ENCODE assay signal across 23 cellular contexts in genomic region chr9:36174731-36175130, GRCh38. TPM values are rescaled to one million over a fixed set of nuclear protein-coding genes. Genes with fewer than 3 reads are reported as not detected.
A peak's percentile ranks its signal among the peaks of the same experiment; 100 is the strongest.
DNase-seq lines count a peak whose midpoint lies in the region; ATAC-seq, FAIRE-seq and TF ChIP-seq lines count a peak whose summit lies in the region.
"Had no signal": no experiment of that assay in that cellular context is flagged by ENCODE, and none has a peak within 500 bp of the region (broad histone marks: within the 10 kb centered on the region; RNA-seq: fewer than 3 reads in every experiment).

No MANE protein-coding gene starts in this region.

- no TSS peak for BruUV-seq in mammary epithelial cell (replicated peaks; lab: Mats Ljungman, UMichigan)

- TF ChIP-seq CTCF in GM23338 (conservative IDR thresholded peaks at IDR 0.05; ENCODE audit: low read depth in 2 of 2) (no peak), astrocyte (IDR thresholded peaks at IDR 0.05; ENCODE audit: insufficient read depth, low read depth, low read length) (no peak), mammary epithelial cell (conservative IDR thresholded peaks at IDR 0.05 in 1 of 2, IDR thresholded peaks at IDR 0.05 in 1 of 2; ENCODE audit: extremely low read depth in 1 of 2, insufficient read depth in 1 of 2, low read depth in 1 of 2, low read length in 2 of 2) (no peak)

- H4K8ac ChIP-seq in mesendoderm (ENCODE audit: low read depth, low read length) (no peak overlapping the region), neuronal stem cell (ENCODE audit: low read depth, low read length) (peak overlapping the region; percentile 43)

- H3K79me2 ChIP-seq in GM23338 (replicated peaks; ENCODE audit: insufficient read depth), result no peaks in the 10 kb centered on the region
- H3K79me2 ChIP-seq in astrocyte (ENCODE audit: insufficient read depth, low read length), result no peaks in the 10 kb centered on the region
- no peaks in the 10 kb centered on the region for H3K79me2 ChIP-seq in mesendoderm (ENCODE audit: control insufficient read depth, insufficient read depth, low read length)
- H3K79me2 ChIP-seq in mammary epithelial cell (ENCODE audit: insufficient read depth, low read length), result no peaks in the 10 kb centered on the region

- 0 out of 2 replicates have a peak, but pooled peaks cover 2% of the 10 kb centered on the region for H3K9me2 ChIP-seq in GM23338 (ENCODE audit: insufficient read depth)

- H4K20me1 ChIP-seq in GM23338 (replicated peaks; ENCODE audit: insufficient read depth), result no peaks in the 10 kb centered on the region
- H4K20me1 ChIP-seq in astrocyte (ENCODE audit: insufficient read depth, low read length), result no peaks in the 10 kb centered on the region
- H4K20me1 ChIP-seq in mammary epithelial cell (ENCODE audit: insufficient read depth, low read length), result no peaks in the 10 kb centered on the region

- H3K4me1 ChIP-seq in GM23338 (ENCODE audit: insufficient read depth), result no peaks in the 10 kb centered on the region
- H3K4me1 ChIP-seq in astrocyte (ENCODE audit: insufficient read depth, low read length), result no peaks in the 10 kb centered on the region
- no peaks in the 10 kb centered on the region for H3K4me1 ChIP-seq in mesendoderm (ENCODE audit: control insufficient read depth, low read depth, low read length)
- H3K4me1 ChIP-seq in neuronal stem cell (ENCODE audit: control insufficient read depth in 2 of 2, insufficient read depth in 1 of 2, low read depth in 1 of 2, low read length in 2 of 2), result peaks cover 0 to 1% of the 10 kb centered on the region in 2 donors
- H3K4me1 ChIP-seq in mammary epithelial cell (ENCODE audit: insufficient read depth, low read length), result no peaks in the 10 kb centered on the region

- H3K14ac ChIP-seq in neuronal stem cell (ENCODE audit: low read length), result no peak overlapping the region

- FAIRE-seq in astrocyte (lab: Jason Lieb, UNC), result no peak
- FAIRE-seq: A204.1, D721Med, GM12892, HTR-8/SVneo had no signal

- H3K79me1 ChIP-seq in mesendoderm (ENCODE audit: low read length) (no peaks in the 10 kb centered on the region), neuronal stem cell (ENCODE audit: low read depth, low read length) (no peaks in the 10 kb centered on the region)

- H3K9me3 ChIP-seq in astrocyte (ENCODE audit: insufficient read depth, low read depth, low read length), result no peaks in the 10 kb centered on the region
- no peaks in the 10 kb centered on the region for H3K9me3 ChIP-seq in neuronal stem cell (replicated peaks in 1 of 2; ENCODE audit: control insufficient read depth in 2 of 2, insufficient read depth in 1 of 2, low read depth in 1 of 2, low read length in 2 of 2)
- H3K9me3 ChIP-seq in mammary epithelial cell (replicated peaks; ENCODE audit: insufficient read depth, low read length), result no peaks in the 10 kb centered on the region

- H3K9me3 Mint-ChIP-seq in GM23338, result peaks cover 11% of the 10 kb centered on the region
- H3K9me3 Mint-ChIP-seq in astrocyte (ENCODE audit: unreplicated experiment), result peaks cover 2% of the 10 kb centered on the region
- H3K9me3 Mint-ChIP-seq: CD4-positive, alpha-beta T cell; HFFc6 had no signal

- H3K4me1 Mint-ChIP-seq in GM23338 (peaks cover 4% of the 10 kb centered on the region; the same call in 2 of the 3 replicates), astrocyte (ENCODE audit: low read depth, unreplicated experiment) (peaks cover 4% of the 10 kb centered on the region)
- H3K4me1 Mint-ChIP-seq: B cell had no signal

- H3K9ac ChIP-seq in astrocyte (ENCODE audit: low read length) (no peak overlapping the region), mesendoderm (ENCODE audit: low read length) (no peak overlapping the region), neuronal stem cell (ENCODE audit: low read depth, low read length, poor library complexity) (no peak overlapping the region), mammary epithelial cell (ENCODE audit: insufficient read depth, low read length) (no peak overlapping the region)

- H3K4me2 ChIP-seq in GM23338 (no peak overlapping the region), astrocyte (ENCODE audit: low read length) (no peak overlapping the region), mesendoderm (ENCODE audit: low read length) (no peak overlapping the region), neuronal stem cell (ENCODE audit: insufficient read depth, low read length, poor library complexity, severe bottlenecking) (no peak overlapping the region), mammary epithelial cell (ENCODE audit: insufficient read depth, low read depth, low read length) (no peak overlapping the region)

- H3K36me3 Mint-ChIP-seq in GM23338 (ENCODE audit: low read depth) (no peaks in the 10 kb centered on the region), astrocyte (ENCODE audit: low read depth, unreplicated experiment) (peaks cover 13% of the 10 kb centered on the region)

- no peak overlapping the region for H3K56ac ChIP-seq in mesendoderm (ENCODE audit: low read length)

- dilution Hi-C loops in mammary epithelial cell (cut with HindIII; ENCODE audit: low sequenced_read_pairs), result no loop called here

- H2BK15ac ChIP-seq in mesendoderm (replicated peaks; ENCODE audit: low read depth), result no peak overlapping the region
- H2BK15ac ChIP-seq in neuronal stem cell (ENCODE audit: low read length), result no peak overlapping the region

- H3K23ac ChIP-seq in mesendoderm (ENCODE audit: low read length), result no peak overlapping the region
- no peak overlapping the region for H3K23ac ChIP-seq in neuronal stem cell (ENCODE audit: low read depth, low read length, poor library complexity)

- H2BK5ac ChIP-seq in mesendoderm (ENCODE audit: low read length), result no peak overlapping the region
- H2BK5ac ChIP-seq in neuronal stem cell (ENCODE audit: low read length), result no peak overlapping the region

- H3K27ac ChIP-seq in GM23338 (ENCODE audit: low read depth) (no peak overlapping the region), astrocyte (ENCODE audit: low read depth, low read length) (no peak overlapping the region), mesendoderm (ENCODE audit: low read depth, low read length) (no peak overlapping the region), neuronal stem cell (replicated peaks; ENCODE audit: low read length) (no peak overlapping the region), mammary epithelial cell (ENCODE audit: insufficient read depth, low read depth, low read length) (no peak overlapping the region)

- H4K5ac ChIP-seq in mesendoderm (ENCODE audit: low read length), result no peak overlapping the region

- H3K36me3 ChIP-seq in GM23338 (ENCODE audit: insufficient read depth), result no peaks in the 10 kb centered on the region
- H3K36me3 ChIP-seq in astrocyte (ENCODE audit: insufficient read depth, low read length), result no peaks in the 10 kb centered on the region
- no peaks in the 10 kb centered on the region for H3K36me3 ChIP-seq in mesendoderm (ENCODE audit: control insufficient read depth, insufficient read depth, low read length)
- H3K36me3 ChIP-seq in neuronal stem cell (replicated peaks in 1 of 2; ENCODE audit: control insufficient read depth in 2 of 2, insufficient read depth in 2 of 2, low read length in 2 of 2), result no peaks in the 10 kb centered on the region
- H3K36me3 ChIP-seq in mammary epithelial cell (ENCODE audit: insufficient read depth, low read length), result no peaks in the 10 kb centered on the region

- H4K91ac ChIP-seq in neuronal stem cell (ENCODE audit: low read depth, low read length, poor library complexity), result no peak overlapping the region

- ATAC-seq in GM23338 (peak; percentile 89), HG02852 (IDR thresholded peaks at IDR 0.05; ENCODE audit: unreplicated experiment) (no peak), HG02981 (IDR thresholded peaks at IDR 0.05; ENCODE audit: unreplicated experiment) (no peak)

- CTCF ChIA-PET in mammary epithelial cell (lab: Charles Lee; ENCODE audit: low non-redundant PET), result no interaction called here

- H3K4me3 ChIP-seq in GM23338 (no peak overlapping the region), astrocyte (ENCODE audit: insufficient read depth, low read depth, low read length) (no peak overlapping the region), mesendoderm (ENCODE audit: low read length) (no peak overlapping the region), neuronal stem cell (ENCODE audit: low read length in 2 of 2) (no peak overlapping the region), mammary epithelial cell (replicated peaks in 1 of 3; ENCODE audit: insufficient read depth in 1 of 3, low read depth in 2 of 3, low read length in 3 of 3) (no peak overlapping the region)

- in situ Hi-C loops in mammary epithelial cell (cut with MboI; ENCODE audit: low sequenced_read_pairs in 2 of 2), result no loop called here

- WGBS in mesendoderm (ENCODE audit: extremely low coverage, insufficient coverage, low lambda C conversion rate), result no CpG with 5 or more reads among the region's 3 CpGs
- no CpG with 5 or more reads among the region's 3 CpGs for WGBS in neuronal stem cell (ENCODE audit: extremely low coverage in 2 of 2, insufficient read length in 2 of 2, insufficient replicate concordance in 1 of 2), 2 donors
- 92% methylated on average over 3 of the region's 3 CpGs for WGBS in mammary epithelial cell (ENCODE audit: low coverage, missing lambda C conversion rate)

- H3K27me3 Mint-ChIP-seq in GM23338 (ENCODE audit: insufficient read depth, low read depth, poor library complexity), result peaks cover 4% of the 10 kb centered on the region
- H3K27me3 Mint-ChIP-seq in astrocyte (ENCODE audit: low read depth, unreplicated experiment), result peaks cover 22% of the 10 kb centered on the region
- H3K27me3 Mint-ChIP-seq: CD4-positive, alpha-beta T cell had no signal

- H3K27me3 ChIP-seq in GM23338 (ENCODE audit: insufficient read depth) (no peaks in the 10 kb centered on the region), astrocyte (ENCODE audit: insufficient read depth, low read length) (no peaks in the 10 kb centered on the region), mesendoderm (ENCODE audit: insufficient read depth, low read length, poor library complexity) (no peaks in the 10 kb centered on the region), neuronal stem cell (ENCODE audit: control insufficient read depth in 3 of 3, insufficient read depth in 3 of 3, low read depth in 1 of 3, low read length in 3 of 3) (peaks cover 0 to 19% (median 0%) of the 10 kb centered on the region in 3 experiments), mammary epithelial cell (ENCODE audit: insufficient read depth, low read length) (no peaks in the 10 kb centered on the region)

- H2AFZ ChIP-seq in GM23338 (no peak overlapping the region), astrocyte (ENCODE audit: low read depth, low read length) (no peak overlapping the region), neuronal stem cell (ENCODE audit: low read length) (peak overlapping the region; percentile 45), mammary epithelial cell (ENCODE audit: low read depth, low read length) (no peak overlapping the region)

- H2BK120ac ChIP-seq in mesendoderm (ENCODE audit: low read depth, low read length) (no peak overlapping the region), neuronal stem cell (ENCODE audit: low read depth, low read length) (no peak overlapping the region)

- no peak overlapping the region for H2BK12ac ChIP-seq in neuronal stem cell (ENCODE audit: low read length)

- H3F3A ChIP-seq in GM23338 (replicated peaks; ENCODE audit: low read depth), result no peaks in the 10 kb centered on the region

- H3K4me3 Mint-ChIP-seq in GM23338 (no peak overlapping the region), astrocyte (ENCODE audit: unreplicated experiment) (peak overlapping the region; percentile 2)
- H3K4me3 Mint-ChIP-seq: B cell; CD4-positive, alpha-beta T cell; HFFc6 had no signal

- H3K4ac ChIP-seq in mesendoderm (ENCODE audit: low read depth, low read length) (no peak overlapping the region), neuronal stem cell (ENCODE audit: low read length) (no peak overlapping the region)

- DNase-seq in GM23338 (ENCODE audit: low spot score) (no peak), astrocyte (ENCODE audit: low read depth) (no peak), mesendoderm (peak; percentile 57), neuronal stem cell (ENCODE audit: low spot score) (no peak), mammary epithelial cell (no peak)
- DNase-seq: C1 segment of cervical spinal cord; CD4-positive, alpha-beta T cell; COR-L47; DMS153; DMS79 treated with DMSO at 0.1 percent for 48 hours; EL; GDM1; HCEC 1CT; HFFc6; IMR-90; KBM-7 had no signal

- H3K27ac Mint-ChIP-seq in GM23338 (no peak overlapping the region), astrocyte (ENCODE audit: unreplicated experiment) (no peak overlapping the region)
- H3K27ac Mint-ChIP-seq: B cell; CD4-positive, alpha-beta T cell; HFFc6 had no signal

- H3K18ac ChIP-seq in mesendoderm (ENCODE audit: low read length) (no peak overlapping the region), neuronal stem cell (ENCODE audit: low read length) (no peak overlapping the region)

- H2AK5ac ChIP-seq in mesendoderm (ENCODE audit: low read length), result no peak overlapping the region
- H2AK5ac ChIP-seq in neuronal stem cell (ENCODE audit: low read depth, low read length), result no peak overlapping the region

- intact Hi-C loops in mammary epithelial cell (cut with micrococcal nuclease), result no loop called here

RNA-seq across cellular contexts. Expression of gene CCIN, which starts 5.5 kb away (rescaled TPM):
- total RNA-seq in GM23338 (2014; rRNA removed; shearing (Covaris generic)), result 0.14 TPM in 1 of 2 replicates, not detected in the other
- polyA plus RNA-seq in GM23338 (2016; fragmentation: Nextera tagmentation; extraction: Ambion mirVana) (not detected in 2 replicates), mammary epithelial cell (not detected)
- total RNA-seq in astrocyte (1.1 and 1.9 TPM in 2 replicates), mammary epithelial cell (not detected)
- polyA plus RNA-seq in mesendoderm (2013, experiment 1 of 2), result 0.44 TPM
- 0.56 TPM for polyA plus RNA-seq in mesendoderm (2013, experiment 2 of 2)
- 0.03 TPM for polyA plus RNA-seq in neuronal stem cell (2013, experiment 1 of 2)
- 0.03 TPM for polyA plus RNA-seq in neuronal stem cell (2013, experiment 2 of 2)
- not detected for polyA minus RNA-seq in mammary epithelial cell
- total RNA-seq: B cell had no signal

RNA-seq across cellular contexts. Expression of gene CLTA, which starts 16.0 kb away (rescaled TPM):
- total RNA-seq in GM23338 (2014; rRNA removed; shearing (Covaris generic)), result 259 and 288 TPM in 2 replicates
- polyA plus RNA-seq in GM23338 (2016; fragmentation: Nextera tagmentation; extraction: Ambion mirVana) (223 and 229 TPM in 2 replicates), mammary epithelial cell (231 TPM)
- total RNA-seq in astrocyte (386 and 424 TPM in 2 replicates), mammary epithelial cell (100 to 1,000 TPM; 130 to 217 TPM)
- 250 TPM for polyA plus RNA-seq in mesendoderm (2013, experiment 1 of 2)
- polyA plus RNA-seq in mesendoderm (2013, experiment 2 of 2), result 248 TPM
- 191 TPM for polyA plus RNA-seq in neuronal stem cell (2013, experiment 1 of 2)
- polyA plus RNA-seq in neuronal stem cell (2013, experiment 2 of 2), result 183 TPM
- 60.1 TPM for polyA minus RNA-seq in mammary epithelial cell

RNA-seq across cellular contexts. Expression of gene GLIPR2, which starts 38.2 kb away (rescaled TPM):
- total RNA-seq in GM23338 (2014; rRNA removed; shearing (Covaris generic)), result 4.4 and 5.1 TPM in 2 replicates
- polyA plus RNA-seq in GM23338 (2016; fragmentation: Nextera tagmentation; extraction: Ambion mirVana), result 5.7 and 7.0 TPM in 2 replicates
- total RNA-seq in astrocyte, result 150 and 157 TPM in 2 replicates
- 9.8 TPM for polyA plus RNA-seq in mesendoderm (2013, experiment 1 of 2)
- 10.0 TPM for polyA plus RNA-seq in mesendoderm (2013, experiment 2 of 2)
- polyA plus RNA-seq in neuronal stem cell (2013, experiment 1 of 2), result 29.4 TPM
- 30.0 TPM for polyA plus RNA-seq in neuronal stem cell (2013, experiment 2 of 2)
- 1 to 10 TPM; 1.2 to 2.1 TPM for total RNA-seq in mammary epithelial cell
- 2.4 TPM for polyA plus RNA-seq in mammary epithelial cell
- polyA minus RNA-seq in mammary epithelial cell, result not detected

Comparison
In these comparisons a context has a peak if more than half of its experiments do, and no peak if none do; other contexts are left out.
1. RNA of gene GLIPR2, which starts 38.2 kb away (total RNA-seq): 150 to 157 TPM in astrocyte; 4.4 to 5.1 TPM in GM23338 and 1.2 to 2.1 TPM in mammary epithelial cell; every median in the first group is over 10 times any median in the second.